Comparison of ENCODE assay signal across 18 cellular contexts in genomic region chr12:127277882-127278281, GRCh38.
DNase-seq lines count a peak whose midpoint lies in the region; ATAC-seq, FAIRE-seq and TF ChIP-seq lines count a peak whose summit lies in the region.
"Had no signal": no experiment of that assay in that cellular context is flagged by ENCODE, and none has a peak within 500 bp of the region (broad histone marks: within the 10 kb centered on the region; RNA-seq: fewer than 3 reads in every experiment).

No MANE protein-coding gene starts in this region.

- H3K4me3 ChIP-seq in HepG2 (replicated peaks in 1 of 3; ENCODE audit: insufficient read depth in 1 of 3, low read depth in 2 of 3, low read length in 3 of 3) (no peak overlapping the region), right lobe of liver (no peak overlapping the region)
- H3K4me3 ChIP-seq: adrenal gland, hepatocyte had no signal

- H3K27me3 ChIP-seq in HepG2 (ENCODE audit: control insufficient read depth in 1 of 2, insufficient read depth in 2 of 2, low read length in 2 of 2) (0 out of 5 replicates have a peak, but pooled peaks cover 0 to 2% of the 10 kb centered on the region in 2 experiments), right lobe of liver (no peaks in the 10 kb centered on the region)

- no peak overlapping the region for H3K4me3 Mint-ChIP-seq in stimulated activated naive B cell treated with anti-CD40 and anti-IgM and Interleukin-4, amounts not matched to agents 10 μg/mL and 1 μg/mL and 100 μg/mL, for 72 hours
- H3K4me3 Mint-ChIP-seq: activated CD4-positive, alpha-beta memory T cell treated with anti-CD3 and anti-CD28 coated beads for 36 hours; neural crest cell; stimulated activated naive CD8-positive, alpha-beta T cell treated with anti-CD3 and anti-CD28 coated beads, Interleukin-15, Interleukin-2, amounts not matched to agents 100 ng/mL and 50 ng/mL, for 24 hours had no signal

- peaks cover 7 to 9% of the 10 kb centered on the region in 2 donors for H3K27me3 Mint-ChIP-seq in stimulated activated naive B cell treated with anti-CD40 and anti-IgM and Interleukin-4, amounts not matched to agents 10 μg/mL and 1 μg/mL and 100 μg/mL, for 72 hours

- TF ChIP-seq CTCF in HepG2 (CRISPR knock-in tag; IDR thresholded peaks at IDR 0.05) = no peak
- no peak for TF ChIP-seq CTCF in right lobe of liver (IDR thresholded peaks at IDR 0.05)

- H3K27ac ChIP-seq in HepG2 (ENCODE audit: extremely low read length, insufficient read depth, low read length) (no peak overlapping the region), right lobe of liver (no peak overlapping the region)
- H3K27ac ChIP-seq: adrenal gland, hepatocyte had no signal

- POLR2A ChIA-PET in HepG2 (lab: Yijun Ruan, JAX) = no interaction called here

- H3K27ac Mint-ChIP-seq in stimulated activated naive B cell treated with anti-CD40 and anti-IgM and Interleukin-4, amounts not matched to agents 10 μg/mL and 1 μg/mL and 100 μg/mL, for 72 hours = no peak overlapping the region
- H3K27ac Mint-ChIP-seq: activated CD4-positive, alpha-beta memory T cell treated with anti-CD3 and anti-CD28 coated beads for 36 hours; stimulated activated naive CD8-positive, alpha-beta T cell treated with anti-CD3 and anti-CD28 coated beads, Interleukin-15, Interleukin-2, amounts not matched to agents 100 ng/mL and 50 ng/mL, for 24 hours had no signal

- H3K9me3 ChIP-seq in HepG2 (ENCODE audit: low read length) (no peaks in the 10 kb centered on the region; the same call in 1 of the 2 replicates), right lobe of liver (no peaks in the 10 kb centered on the region)
- H3K9me3 ChIP-seq: adrenal gland had no signal

- no peak overlapping the region for H3K4me2 ChIP-seq in HepG2 (ENCODE audit: low read depth, low read length)
- H3K4me2 ChIP-seq: hepatocyte had no signal

- H3K79me2 ChIP-seq in HepG2 (ENCODE audit: insufficient read depth, low read length) = no peaks in the 10 kb centered on the region
- H3K79me2 ChIP-seq: hepatocyte had no signal

- intact Hi-C loops in HepG2 (cut with micrococcal nuclease; ENCODE audit: unreplicated experiment) (no loop called here), right lobe of liver (cut with DNase I) (no loop called here)

- H2AFZ ChIP-seq in HepG2 (ENCODE audit: low read length) = no peak overlapping the region
- H2AFZ ChIP-seq: hepatocyte had no signal

- no peak for FAIRE-seq in HepG2 (lab: Jason Lieb, UNC)

- TF ChIP-seq EP300 in HepG2 (IDR thresholded peaks at IDR 0.05; ENCODE audit: low read depth in 2 of 2, low read length in 2 of 2) (no peak), HepG2 (CRISPR knock-in tag; IDR thresholded peaks at IDR 0.05; ENCODE audit: borderline replicate concordance) (no peak)

- H3K9me3 Mint-ChIP-seq in stimulated activated naive B cell treated with anti-CD40 and anti-IgM and Interleukin-4, amounts not matched to agents 10 μg/mL and 1 μg/mL and 100 μg/mL, for 72 hours = peaks cover 4 to 11% of the 10 kb centered on the region in 2 donors
- H3K9me3 Mint-ChIP-seq: activated CD4-positive, alpha-beta memory T cell treated with anti-CD3 and anti-CD28 coated beads for 36 hours; neural crest cell; stimulated activated naive CD8-positive, alpha-beta T cell treated with anti-CD3 and anti-CD28 coated beads, Interleukin-15, Interleukin-2, amounts not matched to agents 100 ng/mL and 50 ng/mL, for 24 hours had no signal

- peaks cover 2 to 13% of the 10 kb centered on the region in 2 donors for H3K4me1 Mint-ChIP-seq in stimulated activated naive B cell treated with anti-CD40 and anti-IgM and Interleukin-4, amounts not matched to agents 10 μg/mL and 1 μg/mL and 100 μg/mL, for 72 hours
- H3K4me1 Mint-ChIP-seq: neural crest cell had no signal

- no TSS peak for BruUV-seq in HepG2 (replicated peaks; lab: Mats Ljungman, UMichigan)

- DNase-seq in HepG2 (ENCODE audit: low spot score) = no peak
- no peak for DNase-seq in right lobe of liver
- DNase-seq in stimulated activated naive B cell treated with anti-CD40 and anti-IgM and Interleukin-4, amounts not matched to agents 10 μg/mL and 1 μg/mL and 100 μg/mL, for 72 hours = no peak
- DNase-seq in stimulated activated CD8-positive, alpha-beta memory T cell treated with anti-CD3 and anti-CD28 coated beads, Interleukin-4, amount 100 ng/mL, for 48 hours = no peak
- no peak for DNase-seq in NCI-H2081 treated with DMSO at 0.1 percent for 48 hours (lab: John Stamatoyannopoulos, UW)
- no peak for DNase-seq in islet precursor cell
- DNase-seq: activated CD4-positive, alpha-beta memory T cell treated with anti-CD3 and anti-CD28 coated beads for 36 hours; adrenal gland; central memory CD4-positive, alpha-beta T cell; NCI-H2081; NCI-H82; stimulated activated CD4-positive, alpha-beta T cell treated with anti-CD3 and anti-CD28 coated beads, Interleukin-12 subunit alpha, Interleukin-12 subunit beta, amount 100 ng/mL, for 4 hours; SW 1271 had no signal

- no peaks in the 10 kb centered on the region for H3K36me3 Mint-ChIP-seq in stimulated activated naive B cell treated with anti-CD40 and anti-IgM and Interleukin-4, amounts not matched to agents 10 μg/mL and 1 μg/mL and 100 μg/mL, for 72 hours
- H3K36me3 Mint-ChIP-seq: activated CD4-positive, alpha-beta memory T cell treated with anti-CD3 and anti-CD28 coated beads for 36 hours had no signal

- no peaks in the 10 kb centered on the region for H4K20me1 ChIP-seq in HepG2 (ENCODE audit: insufficient read depth, low read length)

- ATAC-seq in HepG2 = no peak
- ATAC-seq in right lobe of liver = no peak
- ATAC-seq in HG02759 (IDR thresholded peaks at IDR 0.05; ENCODE audit: unreplicated experiment) = peak; percentile 45
- ATAC-seq in HG03521 (IDR thresholded peaks at IDR 0.05; ENCODE audit: unreplicated experiment) = peak; percentile 74
- peak; percentile 39 to 54 for ATAC-seq in stimulated activated naive B cell treated with anti-CD40 and anti-IgM and Interleukin-4, amounts not matched to agents 10 μg/mL and 1 μg/mL and 100 μg/mL, for 72 hours (replicated peaks)

- TF ChIP-seq RAD21 in HepG2 (CRISPR knock-in tag; IDR thresholded peaks at IDR 0.05) = no peak

- H3K4me1 ChIP-seq in HepG2 (ENCODE audit: insufficient read depth, low read length) (no peaks in the 10 kb centered on the region), right lobe of liver (no peaks in the 10 kb centered on the region)
- H3K4me1 ChIP-seq: adrenal gland had no signal

- 11% methylated on average over 7 of the region's 7 CpGs for WGBS in HepG2 (ENCODE audit: low lambda C conversion rate)
- WGBS in right lobe of liver (ENCODE audit: insufficient coverage, low coverage, low lambda C conversion rate, missing lambda C conversion rate) = 55% methylated on average over 6 of the region's 7 CpGs

- no peaks in the 10 kb centered on the region for H3K36me3 ChIP-seq in HepG2 (replicated peaks in 1 of 2; ENCODE audit: control insufficient read depth in 1 of 2, insufficient read depth in 2 of 2, low read length in 2 of 2)
- H3K36me3 ChIP-seq in right lobe of liver = no peaks in the 10 kb centered on the region
- H3K36me3 ChIP-seq: adrenal gland had no signal

- CTCF ChIA-PET in HepG2 (lab: Yijun Ruan, JAX; ENCODE audit: low intra/inter-chr PET ratio, low total read pairs) = no interaction called here

- H3K9ac ChIP-seq in HepG2 (ENCODE audit: insufficient read depth, low read depth, low read length) = no peak overlapping the region

- TF ChIP-seq POLR2A in HepG2 (IDR thresholded peaks at IDR 0.05; ENCODE audit: insufficient read depth in 1 of 2, low read depth in 2 of 2, low read length in 2 of 2) = no peak
- no peak for TF ChIP-seq POLR2A in right lobe of liver (IDR thresholded peaks at IDR 0.05)

- in situ Hi-C loops in HepG2 (cut with HindIII; ENCODE audit: extremely low pct_ligation_motif_present, low pct_unique_long_range_greater_than_20kb) = no loop called here

TF ChIP-seq in HepG2, 621 proteins besides CTCF, POLR2A, EP300 and RAD21:
- peak; percentile 74 for TF ChIP-seq CREB1 (IDR thresholded peaks at IDR 0.05)
- TF ChIP-seq CREB1 (CRISPR knock-in tag; IDR thresholded peaks at IDR 0.05) = no peak
- no peak for TF ChIP-seq CEBPB (IDR thresholded peaks at IDR 0.05; ENCODE audit: borderline replicate concordance, low read depth, low read length)

Comparison
In these comparisons a context has a peak if more than half of its experiments do, and no peak if none do; other contexts are left out.
1. ATAC-seq: peak in HG02759 (single experiment), HG03521 (single experiment) and stimulated activated naive B cell treated with anti-CD40 and anti-IgM and Interleukin-4, amounts not matched to agents 10 μg/mL and 1 μg/mL and 100 μg/mL, for 72 hours (2 of 2); none in HepG2 (single experiment) and right lobe of liver (0 of 4).